Comparison of ENCODE assay signal across 1 cellular context in genomic region chrX:155334486-155335316, GRCh38.
TF ChIP-seq lines count a peak whose summit lies in the region.

TSS of gene CLIC2 (minus strand) at chrX:155334614. CDS start at chrX:155334427, 187 bp downstream.

TF ChIP-seq in K562, 482 proteins besides CTCF, POLR2A, EP300 and RAD21 (continued from another document):
- peak; percentile 20; the same call in 1 of the 2 replicates for TF ChIP-seq ARID3A (IDR thresholded peaks at IDR 0.05; ENCODE audit: borderline replicate concordance, low read depth, low read length)
